In genomic region chr5:60842859-60843692, GRCh38 we compare ENCODE assay signal across 8 cellular contexts. TPM values are rescaled to one million over a fixed set of nuclear protein-coding genes. Genes with fewer than 3 reads are reported as not detected.
A peak's percentile ranks its signal among the peaks of the same experiment; 100 is the strongest.
DNase-seq lines count a peak whose midpoint lies in the region; ATAC-seq and TF ChIP-seq lines count a peak whose summit lies in the region.

No MANE protein-coding gene starts in this region.

- H3K4me3 Mint-ChIP-seq in T-helper 2 cell treated with Interferon-gamma antibody and Interleukin-4, amounts not matched to agents 5 μg/mL and 100 μg/mL, for 36 hours: peak overlapping the region; percentile 80
- peak overlapping the region; percentile 74 for H3K4me3 Mint-ChIP-seq in activated CD4-positive, alpha-beta memory T cell treated with anti-CD3 and anti-CD28 coated beads, Interleukin-2, amount 10 ng/mL, durations not matched to agents 7 days and 5 days
- peak overlapping the region; percentile 84 for H3K4me3 Mint-ChIP-seq in glutamatergic neuron (ENCODE audit: unreplicated experiment)
- peak overlapping the region; percentile 91 for H3K4me3 Mint-ChIP-seq in progenitor cell of endocrine pancreas (ENCODE audit: low read depth)

- ATAC-seq in HG03045 (IDR thresholded peaks at IDR 0.05; ENCODE audit: unreplicated experiment): peak; percentile 20
- no peak for ATAC-seq in GM19467 (IDR thresholded peaks at IDR 0.05; ENCODE audit: unreplicated experiment)

- TF ChIP-seq CTCF in glutamatergic neuron (IDR thresholded peaks at IDR 0.05; ENCODE audit: partially characterized antibody, unreplicated experiment): no peak
- TF ChIP-seq CTCF in progenitor cell of endocrine pancreas (IDR thresholded peaks at IDR 0.05; ENCODE audit: unreplicated experiment): no peak

- H3K36me3 Mint-ChIP-seq in T-helper 2 cell treated with Interferon-gamma antibody and Interleukin-4, amounts not matched to agents 5 μg/mL and 100 μg/mL, for 36 hours (ENCODE audit: low read depth): no peaks in the 10 kb centered on the region
- H3K36me3 Mint-ChIP-seq in activated CD4-positive, alpha-beta memory T cell treated with anti-CD3 and anti-CD28 coated beads, Interleukin-2, amount 10 ng/mL, durations not matched to agents 7 days and 5 days (ENCODE audit: low read depth): no peaks in the 10 kb centered on the region
- H3K36me3 Mint-ChIP-seq in glutamatergic neuron (ENCODE audit: unreplicated experiment) (peaks cover 4% of the 10 kb centered on the region), progenitor cell of endocrine pancreas (ENCODE audit: insufficient read depth) (no peaks in the 10 kb centered on the region)

- peaks cover 7% of the 10 kb centered on the region for H3K4me1 Mint-ChIP-seq in T-helper 2 cell treated with Interferon-gamma antibody and Interleukin-4, amounts not matched to agents 5 μg/mL and 100 μg/mL, for 36 hours (ENCODE audit: low read depth)
- peaks cover 15% of the 10 kb centered on the region for H3K4me1 Mint-ChIP-seq in activated CD4-positive, alpha-beta memory T cell treated with anti-CD3 and anti-CD28 coated beads, Interleukin-2, amount 10 ng/mL, durations not matched to agents 7 days and 5 days
- H3K4me1 Mint-ChIP-seq in glutamatergic neuron (ENCODE audit: low read depth, unreplicated experiment): peaks cover 6% of the 10 kb centered on the region
- H3K4me1 Mint-ChIP-seq in progenitor cell of endocrine pancreas (ENCODE audit: low read depth): peaks cover 19% of the 10 kb centered on the region

- POLR2A ChIA-PET in activated CD4-positive, alpha-beta memory T cell treated with anti-CD3 and anti-CD28 coated beads, Interleukin-2, amount 10 ng/mL, durations not matched to agents 7 days and 5 days (lab: Charles Lee): no interaction called here

- DNase-seq in T-helper 2 cell treated with Interferon-gamma antibody and Interleukin-4, amounts not matched to agents 5 μg/mL and 100 μg/mL, for 36 hours (ENCODE audit: low spot score): no peak
- DNase-seq in T-helper 2 cell: no peak
- DNase-seq in activated CD4-positive, alpha-beta memory T cell treated with anti-CD3 and anti-CD28 coated beads, Interleukin-2, amount 10 ng/mL, durations not matched to agents 7 days and 5 days: peak; percentile 24
- no peak for DNase-seq in glutamatergic neuron
- DNase-seq in progenitor cell of endocrine pancreas (ENCODE audit: low spot score, unreplicated experiment): no peak
- DNase-seq in NCI-H2107 (lab: John Stamatoyannopoulos, UW): no peak

- peaks cover 61% of the 10 kb centered on the region for H3K27me3 Mint-ChIP-seq in T-helper 2 cell treated with Interferon-gamma antibody and Interleukin-4, amounts not matched to agents 5 μg/mL and 100 μg/mL, for 36 hours (ENCODE audit: low read depth)
- peaks cover 63% of the 10 kb centered on the region for H3K27me3 Mint-ChIP-seq in activated CD4-positive, alpha-beta memory T cell treated with anti-CD3 and anti-CD28 coated beads, Interleukin-2, amount 10 ng/mL, durations not matched to agents 7 days and 5 days
- H3K27me3 Mint-ChIP-seq in glutamatergic neuron (ENCODE audit: unreplicated experiment): peaks cover 15% of the 10 kb centered on the region
- H3K27me3 Mint-ChIP-seq in progenitor cell of endocrine pancreas: peaks cover 38% of the 10 kb centered on the region

- H3K9me3 Mint-ChIP-seq in T-helper 2 cell treated with Interferon-gamma antibody and Interleukin-4, amounts not matched to agents 5 μg/mL and 100 μg/mL, for 36 hours: no peaks in the 10 kb centered on the region
- H3K9me3 Mint-ChIP-seq in activated CD4-positive, alpha-beta memory T cell treated with anti-CD3 and anti-CD28 coated beads, Interleukin-2, amount 10 ng/mL, durations not matched to agents 7 days and 5 days: no peaks in the 10 kb centered on the region
- H3K9me3 Mint-ChIP-seq in glutamatergic neuron (ENCODE audit: unreplicated experiment) (peaks cover 8% of the 10 kb centered on the region), progenitor cell of endocrine pancreas (ENCODE audit: low read depth) (no peaks in the 10 kb centered on the region)

- CTCF ChIA-PET in activated CD4-positive, alpha-beta memory T cell treated with anti-CD3 and anti-CD28 coated beads, Interleukin-2, amount 10 ng/mL, durations not matched to agents 7 days and 5 days (lab: Charles Lee): interaction anchor here (1.7 kb wide), 1 partner anchor 143 kb away, joined by 4 read pairs; the partner anchor contains the start of gene DEPDC1B

- peak overlapping the region; percentile 31 for H3K27ac Mint-ChIP-seq in T-helper 2 cell treated with Interferon-gamma antibody and Interleukin-4, amounts not matched to agents 5 μg/mL and 100 μg/mL, for 36 hours
- no peak overlapping the region for H3K27ac Mint-ChIP-seq in activated CD4-positive, alpha-beta memory T cell treated with anti-CD3 and anti-CD28 coated beads, Interleukin-2, amount 10 ng/mL, durations not matched to agents 7 days and 5 days
- peak overlapping the region; percentile 23 for H3K27ac Mint-ChIP-seq in glutamatergic neuron (ENCODE audit: unreplicated experiment)
- H3K27ac Mint-ChIP-seq in progenitor cell of endocrine pancreas: peak overlapping the region; percentile 62

RNA-seq across cellular contexts. Expression of gene ELOVL7, which starts 1.0 kb away (rescaled TPM):
- total RNA-seq in activated CD4-positive, alpha-beta memory T cell treated with anti-CD3 and anti-CD28 coated beads, Interleukin-2, amount 10 ng/mL, durations not matched to agents 7 days and 5 days: 1 to 10 TPM in 1 of 2 experiments, under 1 TPM in 1; 0.71 to 1.1 TPM
- total RNA-seq in glutamatergic neuron (ENCODE audit: unreplicated experiment) (0.59 TPM), progenitor cell of endocrine pancreas (14.5 and 18.0 TPM in 2 replicates)
